ENCODE assay signal across 1 cellular context in genomic region chr3:129087904-129088303, GRCh38.
TF ChIP-seq lines count a peak whose summit lies in the region.

No MANE protein-coding gene starts in this region.

TF ChIP-seq in HepG2, 621 proteins besides CTCF, POLR2A, EP300 and RAD21 (continued from another document):
- peak; percentile 13; the same call in 1 of the 2 replicates for TF ChIP-seq ETV5 (CRISPR knock-in tag; IDR thresholded peaks at IDR 0.05; ENCODE audit: borderline replicate concordance)
